1 cellular context compared by ENCODE assay signal in genomic region chr12:11545438-11546330, GRCh38.
TF ChIP-seq lines count a peak whose summit lies in the region.

No MANE protein-coding gene starts in this region.

TF ChIP-seq in H1, 55 proteins besides CTCF, POLR2A, EP300 and RAD21 (continued from another document):
- TF ChIP-seq CHD7 (IDR thresholded peaks at IDR 0.05; ENCODE audit: insufficient replicate concordance, low read length) (no peak), RBBP5 (IDR thresholded peaks at IDR 0.05; ENCODE audit: borderline replicate concordance, low read depth, low read length) (no peak), USF2 (IDR thresholded peaks at IDR 0.05; ENCODE audit: low read length) (no peak), KDM1A (IDR thresholded peaks at IDR 0.05; ENCODE audit: borderline replicate concordance, low read length) (no peak), HDAC2 (IDR thresholded peaks at IDR 0.05; ENCODE audit: borderline replicate concordance in 1 of 2, low read depth in 2 of 2, low read length in 2 of 2) (no peak), HDAC6 (IDR thresholded peaks at IDR 0.05; ENCODE audit: low read depth, low read length) (no peak), JUN (IDR thresholded peaks at IDR 0.05; ENCODE audit: low read depth, low read length) (no peak), MAFK (IDR thresholded peaks at IDR 0.05; ENCODE audit: low read depth, low read length) (no peak)
